ENCODE assay signal across 11 cellular contexts in genomic region chr5:159912033-159912800, GRCh38. TPM values are rescaled to one million over a fixed set of nuclear protein-coding genes. Genes with fewer than 3 reads are reported as not detected.
DNase-seq lines count a peak whose midpoint lies in the region; ATAC-seq and FAIRE-seq lines count a peak whose summit lies in the region.
"Had no signal": no experiment of that assay in that cellular context is flagged by ENCODE, and none has a peak within 500 bp of the region (broad histone marks: within the 10 kb centered on the region; RNA-seq: fewer than 3 reads in every experiment).

No MANE protein-coding gene starts in this region.

- 65 to 75% (median 70%) methylated on average over 4 of the region's 4 CpGs for WGBS in small intestine, 3 donors

- no peaks in the 10 kb centered on the region for H3K36me3 ChIP-seq in small intestine (ENCODE audit: control insufficient read depth in 2 of 2, insufficient read depth in 2 of 2, low read length in 2 of 2)
- H3K36me3 ChIP-seq: heart left ventricle had no signal

- no peak for ATAC-seq in left ventricle myocardium superior
- no peak for ATAC-seq in HG03571 (IDR thresholded peaks at IDR 0.05; ENCODE audit: unreplicated experiment)
- ATAC-seq: naive thymus-derived CD8-positive, alpha-beta T cell had no signal

- peaks cover 0 to 4% of the 10 kb centered on the region in 2 donors for H3K27me3 ChIP-seq in small intestine (ENCODE audit: control insufficient read depth in 2 of 2, insufficient read depth in 2 of 2, low read length in 2 of 2)

- no peak overlapping the region for H3K27ac ChIP-seq in small intestine (ENCODE audit: low read depth in 1 of 2, low read length in 1 of 2)

- intact Hi-C loops in left ventricle myocardium superior (cut with micrococcal nuclease) = loop anchor here (10.0 kb wide), 2 partner anchors 397 to 467 kb away; no protein-coding TSS in a partner anchor

- H3K4me1 ChIP-seq in small intestine (ENCODE audit: control insufficient read depth in 2 of 2, insufficient read depth in 1 of 2, low read depth in 1 of 2, low read length in 1 of 2) = no peaks in the 10 kb centered on the region

- no peak overlapping the region for H3K4me3 ChIP-seq in small intestine (ENCODE audit: low read depth in 1 of 2, low read length in 2 of 2)
- H3K4me3 ChIP-seq: heart left ventricle had no signal

- no peaks in the 10 kb centered on the region for H3K9me3 ChIP-seq in small intestine (ENCODE audit: control insufficient read depth, low read depth)
- H3K9me3 ChIP-seq: heart left ventricle had no signal

- DNase-seq in GM04504 (ENCODE audit: low read depth) (peak; percentile 39), astrocyte of the hippocampus (ENCODE audit: low read depth, low spot score) (peak; percentile 81), hepatic stellate cell (ENCODE audit: low spot score) (peak; percentile 59), small intestine (peak; percentile 43), left ventricle myocardium superior (no peak), H4 (ENCODE audit: low spot score) (no peak), retina (no peak)
- DNase-seq: heart left ventricle; naive thymus-derived CD8-positive, alpha-beta T cell; stimulated activated CD4-positive, alpha-beta T cell treated with anti-CD3 and anti-CD28 coated beads, Interleukin-4, amount 100 ng/mL, for 1 hour had no signal

- FAIRE-seq in small intestine (lab: Jason Lieb, UNC) = no peak

RNA-seq across cellular contexts. Expression of gene ADRA1B, which starts 4.1 kb away (rescaled TPM):
- polyA plus RNA-seq in small intestine = under 1 TPM in 2 of 3 donors, not detected in 1; 0.25 to 0.45 TPM
- total RNA-seq in left ventricle myocardium superior = 1.4 TPM
- not detected in 2 replicates for total RNA-seq in H4 (2014; rRNA removed; shearing (Covaris generic))
- total RNA-seq: naive thymus-derived CD8-positive, alpha-beta T cell had no signal
- polyA plus RNA-seq: naive thymus-derived CD8-positive, alpha-beta T cell had no signal

Comparison
In these comparisons a context has a peak if more than half of its experiments do, and no peak if none do; other contexts are left out.
1. DNase-seq: peak in GM04504 (single experiment), astrocyte of the hippocampus (single experiment), hepatic stellate cell (single experiment) and small intestine (single experiment); none in left ventricle myocardium superior (single experiment), H4 (single experiment) and retina (single experiment).